ENCODE assay signal across 8 cellular contexts in genomic region chr11:76380977-76381719, GRCh38. TPM values are rescaled to one million over a fixed set of nuclear protein-coding genes. Genes with fewer than 3 reads are reported as not detected.
A peak's percentile ranks its signal among the peaks of the same experiment; 100 is the strongest.
DNase-seq lines count a peak whose midpoint lies in the region; ATAC-seq, FAIRE-seq and TF ChIP-seq lines count a peak whose summit lies in the region.

Gene GVQW3 (plus strand): TSS chr11:76381323. CDS start chr11:76381829, 506 bp downstream.
Gene THAP12 (minus strand): TSS chr11:76381132. CDS start chr11:76380836, 296 bp downstream.

- H3K27ac Mint-ChIP-seq in progenitor cell of endocrine pancreas: peak within 1 kb of the TSS; percentile 94

- peaks cover 4% of the 10 kb centered on the region for H3K36me3 Mint-ChIP-seq in progenitor cell of endocrine pancreas (ENCODE audit: insufficient read depth)

- peak; percentile 82 for ATAC-seq in HG02840 (IDR thresholded peaks at IDR 0.05; ENCODE audit: low FRiP score, unreplicated experiment)
- peak; percentile 98 to 99 for ATAC-seq in left cardiac atrium

- intact Hi-C loops in left cardiac atrium (cut with DNase I): loop anchor here in 1 of 2 donors (5.0 kb wide), 1 partner anchor 61 kb away; no protein-coding TSS in a partner anchor

- TF ChIP-seq CTCF in progenitor cell of endocrine pancreas (IDR thresholded peaks at IDR 0.05; ENCODE audit: unreplicated experiment): peak; percentile 21

- H3K9me3 Mint-ChIP-seq in progenitor cell of endocrine pancreas (ENCODE audit: low read depth): no peaks in the 10 kb centered on the region

- DNase-seq in GM12892 (ENCODE audit: insufficient read length) (peak; percentile 90), NCI-H1417 treated with DMSO at 0.1 percent for 48 hours (lab: John Stamatoyannopoulos, UW) (peak; percentile 95), SW 1271 (lab: John Stamatoyannopoulos, UW) (peak; percentile 94 to 95), left cardiac atrium (peak; percentile 98), progenitor cell of endocrine pancreas (ENCODE audit: low spot score, unreplicated experiment) (peak; percentile 97), ureter (ENCODE audit: low spot score) (peak; percentile 98)

- no peaks in the 10 kb centered on the region for H3K27me3 Mint-ChIP-seq in progenitor cell of endocrine pancreas

- WGBS in adipose tissue, 3 donors: 0% methylated on average over 51 to 69 of the region's 69 CpGs

- H3K27ac ChIP-seq in adipose tissue (ENCODE audit: low read depth, low read length): peak within 1 kb of the TSS; percentile 69

- TF ChIP-seq POLR2A in GM12892 (IDR thresholded peaks at IDR 0.05; ENCODE audit: low read depth, low read length): peak; percentile 61; the same call in 1 of the 2 replicates

- peaks cover 34% of the 10 kb centered on the region for H3K4me1 Mint-ChIP-seq in progenitor cell of endocrine pancreas (ENCODE audit: low read depth)

- peak; percentile 100 for FAIRE-seq in GM12892 (lab: Jason Lieb, UNC)

- H3K4me3 Mint-ChIP-seq in progenitor cell of endocrine pancreas (ENCODE audit: low read depth): peak within 1 kb of the TSS; percentile 92

RNA-seq across cellular contexts. Expression of gene GVQW3, which starts in this region (rescaled TPM):
- 1.7 TPM for polyA plus RNA-seq in GM12892 (2012; ENCODE audit: missing spikeins)
- 1 to 10 TPM in 1 of 3 donors, under 1 TPM in 2; 0.34 to 2.4 (median 0.37) TPM for polyA plus RNA-seq in adipose tissue
- total RNA-seq in left cardiac atrium (1 to 10 TPM in 1 of 2 donors, under 1 TPM in 1; 0.99 to 2.1 TPM), progenitor cell of endocrine pancreas (16.6 and 17.5 TPM in 2 replicates), ureter (2.4 TPM)

RNA-seq across cellular contexts. Expression of gene THAP12, which starts in this region (rescaled TPM):
- polyA plus RNA-seq in GM12892 (2012; ENCODE audit: missing spikeins): 19.3 TPM
- 10 to 100 TPM; 15.2 to 43.6 (median 24.0) TPM for polyA plus RNA-seq in adipose tissue
- total RNA-seq in left cardiac atrium (10 to 100 TPM; 16.5 to 25.2 TPM), progenitor cell of endocrine pancreas (51.1 and 52.4 TPM in 2 replicates), ureter (51.4 TPM)

Comparison
In these comparisons a context has a peak if more than half of its experiments do, and no peak if none do; other contexts are left out.
1. Peak in every context shown above with its lines: DNase-seq, ATAC-seq and H3K27ac ChIP-seq.